ENCODE assay signal across 9 cellular contexts in genomic region chr20:13220194-13220856, GRCh38. TPM values are rescaled to one million over a fixed set of nuclear protein-coding genes. Genes with fewer than 3 reads are reported as not detected.
DNase-seq lines count a peak whose midpoint lies in the region; ATAC-seq and TF ChIP-seq lines count a peak whose summit lies in the region.
"Had no signal": no experiment of that assay in that cellular context is flagged by ENCODE, and none has a peak within 500 bp of the region (broad histone marks: within the 10 kb centered on the region; RNA-seq: fewer than 3 reads in every experiment).

No MANE protein-coding gene starts in this region.

- DNase-seq in GM13976 (ENCODE audit: low spot score) (peak; percentile 41), Peyer's patch (peak in 2 of 3 donors; percentile 15 to 56), astrocyte of the cerebellum (ENCODE audit: low read depth) (no peak), iPS DF 6.9 (ENCODE audit: low read depth, low spot score) (no peak), sciatic nerve (ENCODE audit: low spot score) (peak; percentile 85), SJCRH30 (no peak), DMS153 treated with DMSO at 0.1 percent for 48 hours (lab: John Stamatoyannopoulos, UW; ENCODE audit: unreplicated experiment) (no peak)

- in situ Hi-C loops in GM13976 (cut with MboI; ENCODE audit: low sequenced_read_pairs, unreplicated experiment) (no loop called here), astrocyte of the cerebellum (cut with HindIII; ENCODE audit: low sequenced_read_pairs) (no loop called here)

- H3K27me3 ChIP-seq in Peyer's patch (peaks cover 0 to 19% of the 10 kb centered on the region in 2 donors), iPS DF 6.9 (ENCODE audit: control insufficient read depth, insufficient read depth, low read length) (peaks cover 33% of the 10 kb centered on the region), SJCRH30 (peaks cover 7% of the 10 kb centered on the region)

- peak; percentile 91 for ATAC-seq in sciatic nerve
- no peak for ATAC-seq in GM19467 (IDR thresholded peaks at IDR 0.05; ENCODE audit: unreplicated experiment)

- H3K36me3 ChIP-seq in Peyer's patch (no peaks in the 10 kb centered on the region), iPS DF 6.9 (ENCODE audit: control insufficient read depth, insufficient read depth, low read length) (0 out of 2 replicates have a peak, but pooled peaks cover 3% of the 10 kb centered on the region), SJCRH30 (no peaks in the 10 kb centered on the region)
- H3K36me3 ChIP-seq: SJSA1 had no signal

- WGBS in iPS DF 6.9 (ENCODE audit: insufficient coverage, insufficient read length) = no CpG with 5 or more reads among the region's 63 CpGs

- no peaks in the 10 kb centered on the region for H3K9me3 ChIP-seq in Peyer's patch
- H3K9me3 ChIP-seq in iPS DF 6.9 (ENCODE audit: control insufficient read depth, insufficient read depth, low read length) = no peaks in the 10 kb centered on the region
- no peaks in the 10 kb centered on the region for H3K9me3 ChIP-seq in SJCRH30 (replicated peaks)
- H3K9me3 ChIP-seq: SJSA1 had no signal

- no peak for TF ChIP-seq CTCF in GM13976 (IDR thresholded peaks at IDR 0.05; ENCODE audit: borderline replicate concordance, control extremely low read depth, extremely low read depth, insufficient read depth, missing control alignments)
- TF ChIP-seq CTCF in Peyer's patch (IDR thresholded peaks at IDR 0.05) = no peak
- no peak for TF ChIP-seq CTCF in astrocyte of the cerebellum (IDR thresholded peaks at IDR 0.05; ENCODE audit: low read depth, low read length, missing control alignments)

- peaks cover 0 to 21% (median 0%) of the 10 kb centered on the region in 4 donors for H3K4me1 ChIP-seq in Peyer's patch
- no peaks in the 10 kb centered on the region for H3K4me1 ChIP-seq in iPS DF 6.9 (ENCODE audit: control insufficient read depth, insufficient read depth, low read length)
- H3K4me1 ChIP-seq in SJCRH30 = no peaks in the 10 kb centered on the region

- peak overlapping the region in 3 of 4 donors; percentile 41 to 74 (median 68) for H3K4me3 ChIP-seq in Peyer's patch
- H3K4me3 ChIP-seq in astrocyte of the cerebellum (ENCODE audit: low read depth, low read length) = peak overlapping the region; percentile 40
- H3K4me3 ChIP-seq in iPS DF 6.9 (ENCODE audit: low read length) = peak overlapping the region; percentile 71; the same call in 1 of the 2 replicates
- H3K4me3 ChIP-seq in SJCRH30 = no peak overlapping the region

- no peak for TF ChIP-seq POLR2A in Peyer's patch (IDR thresholded peaks at IDR 0.05)

- intact Hi-C loops in sciatic nerve (cut with DNase I) = no loop called here

- peak overlapping the region in 1 of 4 donors; percentile 22 for H3K27ac ChIP-seq in Peyer's patch
- no peak overlapping the region for H3K27ac ChIP-seq in iPS DF 6.9 (ENCODE audit: low read length)
- H3K27ac ChIP-seq in SJCRH30 = no peak overlapping the region
- H3K27ac ChIP-seq: SJSA1 had no signal

RNA-seq across cellular contexts. Expression of gene ISM1, which starts 0.7 kb away (rescaled TPM):
- total RNA-seq in Peyer's patch (1 to 10 TPM in 3 of 4 donors, under 1 TPM in 1; 0.70 to 3.3 (median 1.7) TPM), sciatic nerve (24.1 TPM)
- 0.05 TPM in 1 of 2 replicates, not detected in the other for total RNA-seq in SJCRH30 (2014; rRNA removed; shearing (Covaris generic))
- total RNA-seq: SJSA1 had no signal

Comparison
In these comparisons a context has a peak if more than half of its experiments do, and no peak if none do; other contexts are left out.
1. DNase-seq: peak in GM13976 (single experiment), Peyer's patch (2 of 3) and sciatic nerve (single experiment); none in astrocyte of the cerebellum (single experiment), iPS DF 6.9 (single experiment), SJCRH30 (0 of 2) and DMS153 treated with DMSO at 0.1 percent for 48 hours (single experiment).